ENCODE assay signal across 8 cellular contexts in genomic region chr1:151539321-151540020, GRCh38. TPM values are rescaled to one million over a fixed set of nuclear protein-coding genes. Genes with fewer than 3 reads are reported as not detected.
DNase-seq lines count a peak whose midpoint lies in the region; ATAC-seq, FAIRE-seq and TF ChIP-seq lines count a peak whose summit lies in the region.

No MANE protein-coding gene starts in this region.

- H3K36me3 ChIP-seq in ES-I3 (ENCODE audit: insufficient read depth, low read length) (no peaks in the 10 kb centered on the region; the same call in 1 of the 2 replicates), OCI-LY7 (ENCODE audit: insufficient read depth, low read length) (no peaks in the 10 kb centered on the region), K562 (ENCODE audit: control insufficient read depth, insufficient read depth, low read length) (no peaks in the 10 kb centered on the region)

- H3K4me1 ChIP-seq in ES-I3 (ENCODE audit: insufficient read depth, low read length) (peaks cover 10% of the 10 kb centered on the region; the same call in 1 of the 2 replicates), OCI-LY7 (ENCODE audit: insufficient read depth, low read length, poor library complexity, severe bottlenecking) (no peaks in the 10 kb centered on the region), K562 (replicated peaks in 1 of 2; ENCODE audit: control insufficient read depth in 2 of 2, insufficient read depth in 2 of 2, low read length in 2 of 2) (peaks cover 5 to 14% of the 10 kb centered on the region in 2 experiments; a peak in 4 of 5 replicates)

- CTCF ChIA-PET in OCI-LY7 (lab: Charles Lee; ENCODE audit: unreplicated experiment): no interaction called here
- CTCF ChIA-PET in K562 (lab: Yijun Ruan, JAX; ENCODE audit: low intra/inter-chr PET ratio): interaction anchor here (1.1 kb wide), 1 partner anchor 196 kb away, joined by 3 read pairs; no protein-coding TSS in a partner anchor

- peaks cover 2 to 5% of the 10 kb centered on the region in 2 experiments; a peak in 2 of 5 replicates for H3K27me3 ChIP-seq in K562 (ENCODE audit: control insufficient read depth in 2 of 2, insufficient read depth in 2 of 2, low read length in 2 of 2)

- 5% methylated on average over 7 of the region's 7 CpGs for WGBS in K562 (ENCODE audit: insufficient coverage, low coverage, missing lambda C conversion rate)

- TF ChIP-seq EP300 in Ishikawa (IDR thresholded peaks at IDR 0.05; ENCODE audit: borderline replicate concordance): peak; percentile 81
- TF ChIP-seq EP300 in K562 (IDR thresholded peaks at IDR 0.05; ENCODE audit: low read length): peak; percentile 36; the same call in 1 of the 2 replicates

- H4K20me1 ChIP-seq in OCI-LY7 (ENCODE audit: insufficient read depth, low read length) (no peaks in the 10 kb centered on the region), K562 (replicated peaks; ENCODE audit: control insufficient read depth, insufficient read depth, low read length) (no peaks in the 10 kb centered on the region; the same call in none of the 2 replicates)

- peak; percentile 20; the same call in 1 of the 2 replicates for TF ChIP-seq RAD21 in Ishikawa (IDR thresholded peaks at IDR 0.05; ENCODE audit: low read depth)
- TF ChIP-seq RAD21 in K562 (CRISPR knock-in tag; conservative IDR thresholded peaks at IDR 0.05 in 1 of 2, IDR thresholded peaks at IDR 0.05 in 1 of 2): no peak; a peak in 1 of 4 replicates

- DNase-seq in OCI-LY7 (ENCODE audit: low spot score) (peak; percentile 38), K562 (ENCODE audit: extremely low read depth in 1 of 4, low spot score in 3 of 4) (peak; percentile 63 to 89 (median 70)), hypothalamus (lab: John Stamatoyannopoulos, UW) (peak in 26 of 51 donors; percentile 4 to 67 (median 26)), pulmonary artery endothelial cell (ENCODE audit: low read depth, low spot score) (peak; percentile 40)

- intact Hi-C loops in OCI-LY7 (cut with micrococcal nuclease; ENCODE audit: unreplicated experiment) (no loop called here), K562 (cut with micrococcal nuclease) (loop anchor here (5.0 kb wide), 1 partner anchor 38 kb away; no protein-coding TSS in a partner anchor)

- FAIRE-seq in K562 (lab: Jason Lieb, UNC): no peak

- H3K27ac ChIP-seq in OCI-LY7 (ENCODE audit: low read depth, low read length, poor library complexity, severe bottlenecking): no peak overlapping the region
- H3K27ac ChIP-seq in K562 (ENCODE audit: extremely low read depth, low read depth, low read length): peak overlapping the region; percentile 70

- H3K4me2 ChIP-seq in OCI-LY7 (ENCODE audit: low read length) (peak overlapping the region; percentile 14; the same call in 1 of the 2 replicates), K562 (ENCODE audit: insufficient read depth, low read length) (peak overlapping the region; percentile 89)

- ATAC-seq in GM21723 (IDR thresholded peaks at IDR 0.05; ENCODE audit: unreplicated experiment): peak; percentile 48
- peak; percentile 87 for ATAC-seq in K562
- no peak for ATAC-seq in HG02588 (IDR thresholded peaks at IDR 0.05; ENCODE audit: unreplicated experiment)

- in situ Hi-C loops in K562 (cut with MboI): loop anchor here (5.0 kb wide), 1 partner anchor 198 kb away; no protein-coding TSS in a partner anchor

- H3K9me2 ChIP-seq in OCI-LY7 (ENCODE audit: insufficient read depth, low read length): no peaks in the 10 kb centered on the region

- POLR2A ChIA-PET in OCI-LY7 (lab: Charles Lee) (interaction anchor here (0.6 kb wide), 1 partner anchor 56 kb away, joined by 3 read pairs; no protein-coding TSS in a partner anchor), K562 (lab: Yijun Ruan, JAX) (interaction anchor here (0.5 to 3.4 kb wide), 26 partner anchors 8 to 463 kb away, joined by 3 to 39 read pairs (median 3); partner anchors contain the start of gene MRPL9)

- H3K4me3 ChIP-seq in OCI-LY7 (ENCODE audit: low read depth, low read length, poor library complexity, severe bottlenecking) (no peak overlapping the region), K562 (peak overlapping the region; percentile 52)

- H3K9me3 ChIP-seq in ES-I3 (ENCODE audit: control insufficient read depth, insufficient read depth, low read length) (no peaks in the 10 kb centered on the region), OCI-LY7 (ENCODE audit: low read length) (no peaks in the 10 kb centered on the region), K562 (replicated peaks; ENCODE audit: control insufficient read depth, insufficient read depth, low read depth, low read length) (no peaks in the 10 kb centered on the region)

- no peak overlapping the region for H2AFZ ChIP-seq in OCI-LY7 (ENCODE audit: low read length)
- H2AFZ ChIP-seq in K562 (ENCODE audit: low read depth, low read length): peak overlapping the region; percentile 89

- TF ChIP-seq POLR2A in K562 (conservative IDR thresholded peaks at IDR 0.05): no peak

- peak overlapping the region; percentile 63 for H3K9ac ChIP-seq in ES-I3 (ENCODE audit: low read depth, low read length)
- peak overlapping the region; percentile 11 to 52; a peak in 3 of 4 replicates for H3K9ac ChIP-seq in K562 (ENCODE audit: insufficient read depth in 1 of 2, low read depth in 2 of 2, low read length in 2 of 2)

- BruUV-seq in OCI-LY7 (replicated peaks; lab: Mats Ljungman, UMichigan): no TSS peak
- BruUV-seq in K562 (replicated peaks; lab: Mats Ljungman, UMichigan): no TSS peak

- TF ChIP-seq CTCF in OCI-LY7 (conservative IDR thresholded peaks at IDR 0.05; ENCODE audit: low read length) (no peak), K562 (IDR thresholded peaks at IDR 0.05 in 2 of 3, conservative IDR thresholded peaks at IDR 0.05 in 1 of 3; ENCODE audit: insufficient read depth in 2 of 3, low read depth in 1 of 3, low read length in 3 of 3) (no peak)

- no peaks in the 10 kb centered on the region for H3K9me1 ChIP-seq in K562 (ENCODE audit: control insufficient read depth, insufficient read depth, low read length)

- H3K79me2 ChIP-seq in OCI-LY7 (ENCODE audit: insufficient read depth, low read depth, low read length) (no peaks in the 10 kb centered on the region), K562 (ENCODE audit: control insufficient read depth, insufficient read depth, low read length) (no peaks in the 10 kb centered on the region)

TF ChIP-seq in Ishikawa, 13 proteins besides CTCF, POLR2A, EP300 and RAD21 (continues in another document):
- TF ChIP-seq MAX (IDR thresholded peaks at IDR 0.05) (peak; percentile 58), NFIC (IDR thresholded peaks at IDR 0.05) (peak; percentile 96)

TF ChIP-seq in K562, 482 proteins besides CTCF, POLR2A, EP300 and RAD21 (continues in another document):
- no peak for TF ChIP-seq KLF6 (CRISPR knock-in tag; IDR thresholded peaks at IDR 0.05; ENCODE audit: borderline replicate concordance)
- 0 out of 3 replicates have a peak, but pooled peaks of 1 of the 2 experiments have one; percentile 9 for TF ChIP-seq CBX3 (IDR thresholded peaks at IDR 0.05; ENCODE audit: borderline replicate concordance in 1 of 2, low read length in 2 of 2)
- TF ChIP-seq ZNF668 (CRISPR knock-in tag; IDR thresholded peaks at IDR 0.05): no peak
- no peak; the same call in none of the 2 replicates for TF ChIP-seq TCF3 (CRISPR knock-in tag; IDR thresholded peaks at IDR 0.05)
- no peak for TF ChIP-seq POU5F1 (IDR thresholded peaks at IDR 0.05; ENCODE audit: borderline replicate concordance, low read depth, low read length, partially characterized antibody)

RNA-seq across cellular contexts. Expression of gene TUFT1, which starts 0.6 kb away (rescaled TPM):
- total RNA-seq in OCI-LY7 (2014; rRNA removed; shearing (Covaris generic)): 0.06 TPM in 1 of 2 replicates, not detected in the other
- total RNA-seq in OCI-LY7 (2022) (0.13 TPM in 1 of 2 replicates, not detected in the other), K562 (2014; rRNA removed) (1.4 and 1.6 TPM in 2 replicates), K562 (2014; rRNA removed; fragmentation: Illumina TruSeq; extraction: Trizol) (1.2 and 1.6 TPM in 2 replicates), K562 (2015; rRNA removed; fragmentation: Illumina TruSeq; extraction: Trizol) (0.54 and 0.68 TPM in 2 replicates), K562 (2021) (1.4 and 2.0 TPM in 2 replicates), pulmonary artery endothelial cell (6.1 and 6.6 TPM in 2 replicates)
- 3.5 and 4.6 TPM in 2 replicates for total RNA-seq in K562 (2011; cell fraction: chromatin; rRNA removed; ENCODE audit: low replicate concordance)
- 1.7 and 2.0 TPM in 2 replicates for total RNA-seq in K562 (2011; cell fraction: nucleolus; rRNA removed)
- total RNA-seq in K562 (2011; cell fraction: nucleoplasm; rRNA removed): 3.4 and 5.6 TPM in 2 replicates
- polyA plus RNA-seq in K562 (2011; rRNA removed) (1.5 and 2.4 TPM in 2 replicates), K562 (2014; fragmentation: Illumina TruSeq; extraction: Trizol) (1.9 and 2.2 TPM in 2 replicates), K562 (2014; fragmentation: Nextera tagmentation; extraction: Ambion mirVana) (1 to 10 TPM; 1.7 to 2.0 TPM), K562 (2014; rRNA removed) (1.7 TPM in 2 replicates)
- polyA plus RNA-seq in K562 (2011; cell fraction: cytosol; rRNA removed): 1.1 and 2.3 TPM in 2 replicates
- polyA plus RNA-seq in K562 (2011; cell fraction: nucleus; rRNA removed): 1.2 and 1.7 TPM in 2 replicates
- 1.4 and 2.7 TPM in 2 replicates for polyA plus RNA-seq in K562 (2012)
- 2.3 and 2.7 TPM in 2 replicates for polyA minus RNA-seq in K562 (2011; rRNA and poly(A)+ RNA removed)
- polyA minus RNA-seq in K562 (2011; cell fraction: cytosol; rRNA and poly(A)+ RNA removed): 1.0 and 1.8 TPM in 2 replicates
- 0.40 and 1.1 TPM in 2 replicates for polyA minus RNA-seq in K562 (2011; cell fraction: nucleus; rRNA and poly(A)+ RNA removed)

RNA-seq across cellular contexts. Expression of gene CGN, which starts 28.3 kb away (rescaled TPM):
- total RNA-seq in OCI-LY7 (2014; rRNA removed; shearing (Covaris generic)): 1.7 and 2.5 TPM in 2 replicates
- 5.5 TPM in 2 replicates for total RNA-seq in OCI-LY7 (2022)
- 0.30 and 0.32 TPM in 2 replicates for total RNA-seq in K562 (2011; cell fraction: chromatin; rRNA removed; ENCODE audit: low replicate concordance)
- total RNA-seq in K562 (2011; cell fraction: nucleolus; rRNA removed): under 0.01 and 0.39 TPM in 2 replicates
- 0.31 and 0.59 TPM in 2 replicates for total RNA-seq in K562 (2011; cell fraction: nucleoplasm; rRNA removed)
- total RNA-seq in K562 (2014; rRNA removed): 1.4 TPM in 1 of 2 replicates, not detected in the other
- 0.04 and 0.06 TPM in 2 replicates for total RNA-seq in K562 (2014; rRNA removed; fragmentation: Illumina TruSeq; extraction: Trizol)
- 0.07 TPM in 1 of 2 replicates, not detected in the other for total RNA-seq in K562 (2015; rRNA removed; fragmentation: Illumina TruSeq; extraction: Trizol)
- total RNA-seq in K562 (2021): 0.27 and 0.34 TPM in 2 replicates
- polyA plus RNA-seq in K562 (2011; rRNA removed): 0.14 and 0.16 TPM in 2 replicates
- 0.03 and 0.13 TPM in 2 replicates for polyA plus RNA-seq in K562 (2011; cell fraction: cytosol; rRNA removed)
- polyA plus RNA-seq in K562 (2011; cell fraction: nucleus; rRNA removed): 0.40 and 0.88 TPM in 2 replicates
- polyA plus RNA-seq in K562 (2012): 0.04 and 0.09 TPM in 2 replicates
- 0.03 and 0.19 TPM in 2 replicates for polyA plus RNA-seq in K562 (2014; fragmentation: Illumina TruSeq; extraction: Trizol)
- under 1 TPM in 1 of 2 experiments, not detected in 1; 0.18 TPM for polyA plus RNA-seq in K562 (2014; fragmentation: Nextera tagmentation; extraction: Ambion mirVana)
- 0.09 TPM in 1 of 2 replicates, not detected in the other for polyA plus RNA-seq in K562 (2014; rRNA removed)
- 0.04 TPM in 1 of 2 replicates, not detected in the other for polyA minus RNA-seq in K562 (2011; rRNA and poly(A)+ RNA removed)
- polyA minus RNA-seq in K562 (2011; cell fraction: cytosol; rRNA and poly(A)+ RNA removed): 0.27 TPM in 1 of 2 replicates, not detected in the other
- polyA minus RNA-seq in K562 (2011; cell fraction: nucleus; rRNA and poly(A)+ RNA removed): 0.11 and 0.13 TPM in 2 replicates
- total RNA-seq in pulmonary artery endothelial cell: 0.71 and 0.79 TPM in 2 replicates
